Comparison of ENCODE assay signal across 8 cellular contexts in the genomic region with DNA sequence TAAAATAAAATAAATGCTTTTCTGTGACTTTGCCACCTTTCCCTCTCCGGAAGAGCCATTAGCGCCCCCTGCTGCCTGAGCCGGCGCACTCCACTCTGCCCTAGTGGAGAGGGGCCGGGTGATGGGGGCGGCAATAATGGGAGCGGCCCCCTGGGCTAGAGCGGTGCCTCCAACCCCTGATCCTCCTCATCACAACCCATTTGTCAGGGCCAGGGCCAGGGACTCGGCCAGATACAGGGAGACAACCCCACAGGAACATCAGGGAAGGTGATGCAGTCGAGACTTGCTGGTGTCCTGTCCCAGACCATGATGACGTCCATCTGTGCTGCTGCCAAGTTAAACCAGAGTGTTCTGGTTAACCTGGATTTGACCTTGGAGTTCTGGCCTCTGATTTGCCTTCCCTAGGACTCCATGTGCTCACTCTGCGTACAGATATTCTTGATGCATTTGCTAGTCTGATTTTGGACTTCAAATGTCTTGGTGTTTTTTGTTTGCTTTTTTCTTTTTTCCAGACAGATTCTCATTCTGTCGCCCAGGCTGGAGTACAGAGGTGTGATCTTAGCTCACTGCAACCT. TPM values are rescaled to one million over a fixed set of nuclear protein-coding genes. Genes with fewer than 3 reads are reported as not detected.
A peak's percentile ranks its signal among the peaks of the same experiment; 100 is the strongest.
DNase-seq lines count a peak whose midpoint lies in the region; ATAC-seq lines count a peak whose summit lies in the region.

No MANE protein-coding gene starts in this region.

- H3K9me3 ChIP-seq in right cardiac atrium (ENCODE audit: control insufficient read depth, low read length): no peaks in the 10 kb centered on the region

- 18% methylated on average over 13 of the region's 13 CpGs for WGBS in right cardiac atrium

- intact Hi-C loops in right cardiac atrium (cut with DNase I) (no loop called here), posterior vena cava (cut with DNase I) (no loop called here)

- peak; percentile 24 for DNase-seq in NCI-H748 (lab: John Stamatoyannopoulos, UW; ENCODE audit: unreplicated experiment)
- DNase-seq in NCI-H748 treated with DMSO at 0.1 percent for 48 hours (lab: John Stamatoyannopoulos, UW): no peak
- DNase-seq in NCI-H2029 (lab: John Stamatoyannopoulos, UW): peak; percentile 6
- DNase-seq in activated naive CD4-positive, alpha-beta T cell treated with anti-CD3 and anti-CD28 coated beads, Interleukin-2, amount 50 U/mL, for 16 hours: peak; percentile 14
- DNase-seq in right cardiac atrium: peak; percentile 71 to 79 (median 74)
- DNase-seq in stimulated activated CD4-positive, alpha-beta T cell treated with anti-CD3 and anti-CD28 coated beads, Interleukin-12 subunit alpha, Interleukin-12 subunit beta, amount 100 ng/mL, for 48 hours (ENCODE audit: low read depth in 2 of 3, low spot score in 1 of 3): peak in 2 of 3 donors; percentile 13 to 20
- no peak for DNase-seq in NCI-H345 treated with DMSO at 0.1 percent for 48 hours (lab: John Stamatoyannopoulos, UW; ENCODE audit: unreplicated experiment)
- no peak for DNase-seq in posterior vena cava (ENCODE audit: low spot score)

- H3K4me1 ChIP-seq in right cardiac atrium (ENCODE audit: control insufficient read depth, insufficient read depth, low read length): no peaks in the 10 kb centered on the region

- no peak overlapping the region for H3K4me3 ChIP-seq in right cardiac atrium (ENCODE audit: low read length)

- H3K27me3 ChIP-seq in right cardiac atrium (ENCODE audit: control insufficient read depth, insufficient read depth): no peaks in the 10 kb centered on the region

- H3K27ac ChIP-seq in right cardiac atrium (ENCODE audit: low read length): no peak overlapping the region

- peak; percentile 88 to 95 for ATAC-seq in right cardiac atrium

RNA-seq across cellular contexts. Expression of gene BPTF, which starts 46.1 kb away (rescaled TPM):
- total RNA-seq in right cardiac atrium (100 to 1,000 TPM in 2 of 4 donors, 10 to 100 TPM in 2; 94.4 to 106 (median 98.0) TPM), posterior vena cava (10 to 100 TPM; 70.1 to 70.8 TPM)
- 19.5 TPM for polyA plus RNA-seq in right cardiac atrium

Comparison
In these comparisons a context has a peak if more than half of its experiments do, and no peak if none do; other contexts are left out.
1. DNase-seq: peak in NCI-H748 (single experiment), NCI-H2029 (single experiment), activated naive CD4-positive, alpha-beta T cell treated with anti-CD3 and anti-CD28 coated beads, Interleukin-2, amount 50 U/mL, for 16 hours (single experiment), right cardiac atrium (3 of 3) and stimulated activated CD4-positive, alpha-beta T cell treated with anti-CD3 and anti-CD28 coated beads, Interleukin-12 subunit alpha, Interleukin-12 subunit beta, amount 100 ng/mL, for 48 hours (2 of 3); none in NCI-H748 treated with DMSO at 0.1 percent for 48 hours (single experiment), NCI-H345 treated with DMSO at 0.1 percent for 48 hours (single experiment) and posterior vena cava (single experiment).